In the genomic region with DNA sequence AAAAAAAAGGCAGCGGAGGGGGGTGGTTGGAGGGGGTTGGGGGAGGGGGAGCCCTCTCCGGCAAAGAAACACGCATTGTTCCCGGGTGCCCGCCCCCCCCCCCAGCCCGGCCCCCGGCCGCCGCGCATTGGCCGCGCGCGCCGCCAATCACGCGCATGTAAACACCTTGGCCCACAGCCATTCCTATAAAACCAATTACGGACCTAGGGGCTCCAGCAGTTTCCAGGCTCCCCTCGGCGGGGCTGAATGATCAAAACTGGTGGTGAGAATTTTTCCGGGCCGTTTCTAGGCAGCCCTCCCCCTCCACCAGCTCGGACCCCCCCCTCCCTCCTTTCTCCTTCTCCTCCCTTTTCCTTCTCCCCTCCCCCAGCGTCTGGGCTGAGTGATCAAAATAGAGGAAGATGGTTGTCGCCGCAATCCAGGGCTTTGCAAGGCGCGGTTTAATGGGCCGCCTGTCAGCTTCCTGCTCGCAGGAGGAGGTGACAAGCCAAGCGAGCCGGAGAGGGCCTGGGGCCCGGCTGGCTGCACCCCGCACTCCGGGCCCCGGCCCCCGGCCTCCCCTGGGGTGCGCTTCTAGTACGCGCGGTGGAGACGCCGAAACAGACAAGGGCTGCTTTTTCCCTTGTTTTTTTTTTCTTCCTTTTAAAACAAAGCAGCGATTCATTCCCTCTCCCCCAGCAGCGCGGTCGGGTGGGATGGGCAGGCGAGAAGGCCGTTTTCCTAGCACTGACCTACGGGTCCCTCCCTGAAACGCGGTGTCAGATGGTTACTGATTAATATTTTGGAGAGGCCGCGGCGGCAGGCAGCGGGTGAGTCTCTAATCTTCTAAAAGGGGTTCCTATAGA, we compare ENCODE assay signal across 8 cellular contexts. TPM values are rescaled to one million over a fixed set of nuclear protein-coding genes. Genes with fewer than 3 reads are reported as not detected.
A peak's percentile ranks its signal among the peaks of the same experiment; 100 is the strongest.
DNase-seq lines count a peak whose midpoint lies in the region; ATAC-seq, FAIRE-seq and TF ChIP-seq lines count a peak whose summit lies in the region.

No MANE protein-coding gene starts in this region.

- H3K27ac ChIP-seq in AG04450 (ENCODE audit: low read depth, low read length) (peak overlapping the region; percentile 97), colonic mucosa (peak overlapping the region; percentile 96), keratinocyte (ENCODE audit: control insufficient read depth, insufficient read depth, low read length) (peak overlapping the region; percentile 96), skeletal muscle tissue (ENCODE audit: low read depth, low read length) (peak overlapping the region; percentile 97)

- peak overlapping the region; percentile 73 for H3K27ac Mint-ChIP-seq in T-helper 1 cell treated with Interleukin-12 subunit alpha and Interleukin-12 subunit beta and Interleukin-4 antibody, amounts not matched to agents 30 μg/mL and 1 μg/mL, for 36 hours

- peak overlapping the region; percentile 23 for H2AFZ ChIP-seq in keratinocyte (ENCODE audit: control insufficient read depth, low read length)

- no peaks in the 10 kb centered on the region for H3K9me1 ChIP-seq in keratinocyte (ENCODE audit: control insufficient read depth, extremely low read depth, insufficient read depth, low read length)

- H3K9ac ChIP-seq in colonic mucosa (ENCODE audit: low read depth in 2 of 2, low read length in 2 of 2) = peak overlapping the region; percentile 95 to 100
- peak overlapping the region; percentile 99 for H3K9ac ChIP-seq in keratinocyte (ENCODE audit: control insufficient read depth, extremely low read depth, insufficient read depth, low read length)
- H3K9ac ChIP-seq in skeletal muscle tissue (ENCODE audit: low read depth in 1 of 3, low read length in 3 of 3) = peak overlapping the region; percentile 98 to 99 (median 99)

- no peaks in the 10 kb centered on the region for H4K20me1 ChIP-seq in keratinocyte (ENCODE audit: control insufficient read depth, extremely low read depth, insufficient read depth, low read length)

- peaks cover 80% of the 10 kb centered on the region for H3K79me2 ChIP-seq in keratinocyte (ENCODE audit: control insufficient read depth, insufficient read depth, low read length)

- H3K4me2 ChIP-seq in keratinocyte (ENCODE audit: control insufficient read depth, extremely low read depth, insufficient read depth, low read depth, low read length) = peak overlapping the region; percentile 83

- POLR2A ChIA-PET in AG04450 (lab: Yijun Ruan, JAX) = interaction anchor here (0.6 to 1.7 kb wide), 5 partner anchors 32 to 269 kb away, joined by 3 to 6 read pairs (median 4); no protein-coding TSS in a partner anchor

- intact Hi-C loops in colonic mucosa (cut with DNase I) = no loop called here

- peak; percentile 30 for ATAC-seq in GM18909 (IDR thresholded peaks at IDR 0.05; ENCODE audit: poor library complexity, unreplicated experiment)
- no peak for ATAC-seq in GM18517 (IDR thresholded peaks at IDR 0.05; ENCODE audit: unreplicated experiment)

- H3K36me3 ChIP-seq in colonic mucosa (no peaks in the 10 kb centered on the region), keratinocyte (ENCODE audit: control insufficient read depth in 2 of 2, extremely low read depth in 1 of 2, insufficient read depth in 2 of 2, low read length in 2 of 2) (no peaks in the 10 kb centered on the region), skeletal muscle tissue (ENCODE audit: control insufficient read depth in 3 of 3, insufficient read depth in 3 of 3, low read length in 3 of 3) (no peaks in the 10 kb centered on the region)

- H3K27me3 Mint-ChIP-seq in T-helper 1 cell treated with Interleukin-12 subunit alpha and Interleukin-12 subunit beta and Interleukin-4 antibody, amounts not matched to agents 30 μg/mL and 1 μg/mL, for 36 hours (ENCODE audit: low read depth) = peaks cover 76% of the 10 kb centered on the region

- peak overlapping the region; percentile 80 for H3K4me3 Mint-ChIP-seq in T-helper 1 cell treated with Interleukin-12 subunit alpha and Interleukin-12 subunit beta and Interleukin-4 antibody, amounts not matched to agents 30 μg/mL and 1 μg/mL, for 36 hours

- H3K4me3 ChIP-seq in AG04450 (ENCODE audit: low read depth, low read length) (peak overlapping the region; percentile 86), colonic mucosa (peak overlapping the region; percentile 91), keratinocyte (ENCODE audit: control insufficient read depth in 2 of 3, extremely low read depth in 1 of 3, insufficient read depth in 2 of 3, low read depth in 1 of 3, low read length in 3 of 3) (peak overlapping the region; percentile 87 to 100 (median 94)), skeletal muscle tissue (ENCODE audit: low read length in 3 of 3) (peak overlapping the region; percentile 91 to 94 (median 92))

- peaks cover 3% of the 10 kb centered on the region; the same call in 1 of the 2 replicates for H3K9me3 ChIP-seq in AG04450 (ENCODE audit: control insufficient read depth, insufficient read depth, low read length)
- H3K9me3 ChIP-seq in colonic mucosa = no peaks in the 10 kb centered on the region
- no peaks in the 10 kb centered on the region for H3K9me3 ChIP-seq in keratinocyte (ENCODE audit: control insufficient read depth, low read depth, low read length)
- no peaks in the 10 kb centered on the region for H3K9me3 ChIP-seq in skeletal muscle tissue (ENCODE audit: control insufficient read depth in 3 of 3, low read length in 3 of 3)

- H3K9me3 Mint-ChIP-seq in T-helper 1 cell treated with Interleukin-12 subunit alpha and Interleukin-12 subunit beta and Interleukin-4 antibody, amounts not matched to agents 30 μg/mL and 1 μg/mL, for 36 hours = no peaks in the 10 kb centered on the region

- peak; percentile 20 for FAIRE-seq in keratinocyte (lab: Jason Lieb, UNC)

- CTCF ChIA-PET in AG04450 (lab: Charles Lee) = no interaction called here

- DNase-seq in AG04450 (ENCODE audit: low read depth, low spot score) (peak; percentile 98), NCI-H1930 (lab: John Stamatoyannopoulos, UW) (peak; percentile 95 to 99), colonic mucosa (peak; percentile 97), keratinocyte (ENCODE audit: low read depth, low spot score) (peak; percentile 86)

- peaks cover 3% of the 10 kb centered on the region for H3K36me3 Mint-ChIP-seq in T-helper 1 cell treated with Interleukin-12 subunit alpha and Interleukin-12 subunit beta and Interleukin-4 antibody, amounts not matched to agents 30 μg/mL and 1 μg/mL, for 36 hours (ENCODE audit: low read depth)

- H3K4me1 ChIP-seq in colonic mucosa (peaks cover 5% of the 10 kb centered on the region), keratinocyte (ENCODE audit: control insufficient read depth, extremely low read depth, insufficient read depth, low read length) (peaks cover 4% of the 10 kb centered on the region), skeletal muscle tissue (ENCODE audit: control insufficient read depth in 3 of 3, insufficient read depth in 3 of 3, low read length in 3 of 3) (peaks cover 14 to 23% (median 20%) of the 10 kb centered on the region in 3 donors)

- dilution Hi-C loops in keratinocyte (cut with MboI; ENCODE audit: extremely low pct_ligation_motif_present, low sequenced_read_pairs) = no loop called here

- H3K4me1 Mint-ChIP-seq in T-helper 1 cell treated with Interleukin-12 subunit alpha and Interleukin-12 subunit beta and Interleukin-4 antibody, amounts not matched to agents 30 μg/mL and 1 μg/mL, for 36 hours (ENCODE audit: low read depth) = peaks cover 19% of the 10 kb centered on the region

- TF ChIP-seq CTCF in AG04450 (IDR thresholded peaks at IDR 0.05; ENCODE audit: low read depth, low read length) (no peak), colonic mucosa (IDR thresholded peaks at IDR 0.05) (no peak), keratinocyte (optimal IDR thresholded peaks at IDR 0.05 in 1 of 3, IDR thresholded peaks at IDR 0.05 in 1 of 3, conservative IDR thresholded peaks at IDR 0.05 in 1 of 3; ENCODE audit: extremely low read depth in 1 of 3, insufficient read depth in 2 of 3, low read length in 3 of 3) (no peak)

- no peaks in the 10 kb centered on the region for H3K27me3 ChIP-seq in AG04450 (ENCODE audit: control insufficient read depth, insufficient read depth, low read length)
- no peaks in the 10 kb centered on the region for H3K27me3 ChIP-seq in colonic mucosa
- H3K27me3 ChIP-seq in keratinocyte (ENCODE audit: control insufficient read depth, extremely low read depth, insufficient read depth, low read length) = no peaks in the 10 kb centered on the region
- no peaks in the 10 kb centered on the region for H3K27me3 ChIP-seq in skeletal muscle tissue (ENCODE audit: control insufficient read depth in 3 of 3, insufficient read depth in 3 of 3, low read length in 3 of 3)

RNA-seq across cellular contexts. Expression of gene TNRC18, which starts 0.4 kb away (rescaled TPM):
- polyA plus RNA-seq in AG04450 (2011; rRNA removed) (13.4 and 15.6 TPM in 2 replicates), keratinocyte (9.3 to 25.7 TPM (median 13.2 TPM) in 3 replicates)
- polyA minus RNA-seq in AG04450 (2011; rRNA and poly(A)+ RNA removed) = 46.9 and 47.3 TPM in 2 replicates
- total RNA-seq in colonic mucosa (10 to 100 TPM; 84.0 to 90.9 TPM), skeletal muscle tissue (25.6 TPM)
- polyA plus RNA-seq in keratinocyte (2011; ENCODE audit: low read depth) = 18.5 TPM
- 7.1 and 13.8 TPM in 2 replicates for polyA plus RNA-seq in keratinocyte (2011; cell fraction: cytosol; rRNA removed)
- polyA plus RNA-seq in keratinocyte (2011; cell fraction: nucleus; rRNA removed) = 62.2 and 62.8 TPM in 2 replicates
- 15.0 and 64.6 TPM in 2 replicates for polyA plus RNA-seq in keratinocyte (2012; ENCODE audit: low replicate concordance)
- polyA minus RNA-seq in keratinocyte = 29.6 to 131 TPM (median 30.0 TPM) in 3 replicates
- 74.2 TPM for polyA minus RNA-seq in keratinocyte (2011; cell fraction: cytosol; rRNA and poly(A)+ RNA removed)
- 86.9 and 115 TPM in 2 replicates for polyA minus RNA-seq in keratinocyte (2011; cell fraction: nucleus; rRNA and poly(A)+ RNA removed)
